Comparison of ENCODE assay signal across 15 cellular contexts in the genomic region with DNA sequence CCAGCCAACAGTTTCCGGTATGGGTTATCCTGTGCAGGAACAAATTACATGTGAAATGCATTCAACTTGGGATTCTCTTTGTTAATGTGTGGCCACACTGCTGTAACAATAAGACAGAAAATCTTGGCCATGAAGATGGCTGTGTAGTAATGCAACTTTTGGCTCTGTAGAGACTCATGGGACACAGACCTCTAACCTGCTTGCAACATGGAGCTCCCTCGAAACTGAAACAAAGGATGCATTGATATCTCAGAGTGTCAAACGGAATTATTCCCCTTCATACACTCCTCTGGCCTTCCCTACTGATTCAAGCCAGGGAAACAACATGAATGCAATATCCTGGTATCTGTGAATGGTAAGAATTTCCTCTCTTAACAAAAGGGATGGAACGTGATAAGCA.
"Had no signal": no experiment of that assay in that cellular context is flagged by ENCODE, and none has a peak within 500 bp of the region (broad histone marks: within the 10 kb centered on the region; RNA-seq: fewer than 3 reads in every experiment).

No MANE protein-coding gene starts in this region.

- ATAC-seq: activated CD4-positive, alpha-beta T cell treated with anti-CD3 and anti-CD28 coated beads for 36 hours; activated T-cell treated with anti-CD3 and anti-CD28 coated beads, Interleukin-2, amount 50 U/mL, for 72 hours; left lobe of liver; stimulated activated memory B cell treated with anti-CD40 and anti-IgM and Interleukin-4, amounts not matched to agents 10 μg/mL and 1 μg/mL and 100 μg/mL, for 72 hours; T-cell had no signal

- H3K27me3 ChIP-seq: breast epithelium, pancreas had no signal

- H3K4me1 ChIP-seq: breast epithelium, pancreas had no signal

- H3K27ac ChIP-seq: pancreas had no signal

- H3K4me3 ChIP-seq: breast epithelium, pancreas had no signal

- FAIRE-seq: endothelial cell of umbilical vein, pancreas, small intestine had no signal

- H3K36me3 ChIP-seq: breast epithelium, pancreas had no signal

- H3K9me3 ChIP-seq: breast epithelium, pancreas had no signal

- DNase-seq: activated CD4-positive, alpha-beta memory T cell treated with anti-CD3 and anti-CD28 coated beads, Interleukin-2, amount 10 ng/mL, durations not matched to agents 7 days and 5 days; activated CD4-positive, alpha-beta T cell treated with anti-CD3 and anti-CD28 coated beads for 36 hours; activated CD8-positive, alpha-beta memory T cell treated with anti-CD3 and anti-CD28 coated beads, Interleukin-2, amount 50 U/mL, for 4 hours; activated naive CD8-positive, alpha-beta T cell treated with anti-CD3 and anti-CD28 coated beads, Interleukin-2, amount 10 ng/mL, durations not matched to agents 7 days and 5 days; activated T-cell treated with anti-CD3 and anti-CD28 coated beads, Interleukin-2, amount 50 U/mL, for 72 hours; aorta; pancreas; small intestine; T-cell; T1000; trophoblast cell had no signal
